8 cellular contexts compared by ENCODE assay signal in genomic region chr17:82520041-82520910, GRCh38. TPM values are rescaled to one million over a fixed set of nuclear protein-coding genes. Genes with fewer than 3 reads are reported as not detected.
DNase-seq lines count a peak whose midpoint lies in the region; TF ChIP-seq lines count a peak whose summit lies in the region.

No MANE protein-coding gene starts in this region.

- no peaks in the 10 kb centered on the region for H3K9me3 Mint-ChIP-seq in activated CD4-positive, alpha-beta memory T cell treated with anti-CD3 and anti-CD28 coated beads, Interleukin-2, amount 10 ng/mL, durations not matched to agents 7 days and 5 days
- no peaks in the 10 kb centered on the region for H3K9me3 Mint-ChIP-seq in endothelial cell (ENCODE audit: unreplicated experiment)

- peak overlapping the region; percentile 23; the same call in 1 of the 2 replicates for H2AFZ ChIP-seq in KMS-11 (ENCODE audit: low read depth)

- POLR2A ChIA-PET in activated CD4-positive, alpha-beta memory T cell treated with anti-CD3 and anti-CD28 coated beads, Interleukin-2, amount 10 ng/mL, durations not matched to agents 7 days and 5 days (lab: Charles Lee): interaction anchor here (0.7 to 4.8 kb wide), 28 partner anchors 9 to 497 kb away, joined by 3 to 38 read pairs (median 6); partner anchors contain the start of genes LRRC45 and NARF

- 0 to 1% methylated on average over 37 to 41 of the region's 84 CpGs for WGBS in tibial nerve, 2 donors

- H3K4me1 Mint-ChIP-seq in activated CD4-positive, alpha-beta memory T cell treated with anti-CD3 and anti-CD28 coated beads, Interleukin-2, amount 10 ng/mL, durations not matched to agents 7 days and 5 days: peaks cover 33% of the 10 kb centered on the region
- H3K4me1 Mint-ChIP-seq in endothelial cell (ENCODE audit: unreplicated experiment): peaks cover 19% of the 10 kb centered on the region

- CTCF ChIA-PET in activated CD4-positive, alpha-beta memory T cell treated with anti-CD3 and anti-CD28 coated beads, Interleukin-2, amount 10 ng/mL, durations not matched to agents 7 days and 5 days (lab: Charles Lee): interaction anchor here (0.6 to 3.6 kb wide), 8 partner anchors 11 to 103 kb away, joined by 3 to 14 read pairs (median 5); no protein-coding TSS in a partner anchor

- H3K36me3 ChIP-seq in KMS-11 (ENCODE audit: insufficient read depth) (no peaks in the 10 kb centered on the region), tibial nerve (no peaks in the 10 kb centered on the region)

- H3K36me3 Mint-ChIP-seq in activated CD4-positive, alpha-beta memory T cell treated with anti-CD3 and anti-CD28 coated beads, Interleukin-2, amount 10 ng/mL, durations not matched to agents 7 days and 5 days (ENCODE audit: low read depth): peaks cover 21% of the 10 kb centered on the region
- H3K36me3 Mint-ChIP-seq in endothelial cell (ENCODE audit: low read depth, unreplicated experiment): peaks cover 4% of the 10 kb centered on the region

- H4K20me1 ChIP-seq in KMS-11 (ENCODE audit: insufficient read depth): peaks cover 40% of the 10 kb centered on the region

- no peaks in the 10 kb centered on the region for H3K9me3 ChIP-seq in tibial nerve

- TF ChIP-seq POLR2A in tibial nerve (IDR thresholded peaks at IDR 0.05): no peak

- H3K4me3 Mint-ChIP-seq in activated CD4-positive, alpha-beta memory T cell treated with anti-CD3 and anti-CD28 coated beads, Interleukin-2, amount 10 ng/mL, durations not matched to agents 7 days and 5 days: peak overlapping the region; percentile 82
- peak overlapping the region; percentile 96 for H3K4me3 Mint-ChIP-seq in endothelial cell (ENCODE audit: unreplicated experiment)

- no peak for TF ChIP-seq CTCF in KMS-11 (conservative IDR thresholded peaks at IDR 0.05; ENCODE audit: low read depth, low read length)
- TF ChIP-seq CTCF in endothelial cell (IDR thresholded peaks at IDR 0.05; ENCODE audit: unreplicated experiment): no peak
- no peak for TF ChIP-seq CTCF in tibial nerve (IDR thresholded peaks at IDR 0.05)

- peak overlapping the region; percentile 66 for H3K27ac ChIP-seq in KMS-11
- peak overlapping the region; percentile 83 to 92 (median 88) for H3K27ac ChIP-seq in tibial nerve

- peak overlapping the region; percentile 81 for H3K27ac Mint-ChIP-seq in activated CD4-positive, alpha-beta memory T cell treated with anti-CD3 and anti-CD28 coated beads, Interleukin-2, amount 10 ng/mL, durations not matched to agents 7 days and 5 days
- H3K27ac Mint-ChIP-seq in endothelial cell (ENCODE audit: unreplicated experiment): peak overlapping the region; percentile 57

- H3K4me3 ChIP-seq in KMS-11 (IDR thresholded peaks at IDR 0.05; ENCODE audit: insufficient read depth, low read depth, low read length): no peak overlapping the region
- peak overlapping the region; percentile 82 to 98 (median 84) for H3K4me3 ChIP-seq in tibial nerve

- H3K4me2 ChIP-seq in KMS-11: peak overlapping the region; percentile 79

- H3K9ac ChIP-seq in KMS-11: peak overlapping the region; percentile 78

- H3K27me3 Mint-ChIP-seq in activated CD4-positive, alpha-beta memory T cell treated with anti-CD3 and anti-CD28 coated beads, Interleukin-2, amount 10 ng/mL, durations not matched to agents 7 days and 5 days: no peaks in the 10 kb centered on the region
- no peaks in the 10 kb centered on the region for H3K27me3 Mint-ChIP-seq in endothelial cell (ENCODE audit: unreplicated experiment)

- TF ChIP-seq EP300 in tibial nerve (IDR thresholded peaks at IDR 0.05): peak in 1 of 2 donors; percentile 9

- DNase-seq in NCI-H2196 (lab: John Stamatoyannopoulos, UW; ENCODE audit: unreplicated experiment) (peak; percentile 37), NCI-H2196 treated with DMSO at 0.1 percent for 48 hours (lab: John Stamatoyannopoulos, UW; ENCODE audit: unreplicated experiment) (no peak), endothelial cell (ENCODE audit: low spot score) (peak; percentile 33), myocyte (ENCODE audit: low read depth) (peak; percentile 23), tibial nerve (ENCODE audit: low spot score in 2 of 2) (no peak)
- peak; percentile 41 for DNase-seq in activated CD4-positive, alpha-beta memory T cell treated with anti-CD3 and anti-CD28 coated beads, Interleukin-2, amount 10 ng/mL, durations not matched to agents 7 days and 5 days
- no peak for DNase-seq in NK-92 treated with Interleukin-12 subunit alpha and Interleukin-12 subunit beta, amount 100 ng/mL, for 24 hours (lab: John Stamatoyannopoulos, UW)

- H3K27me3 ChIP-seq in KMS-11 (ENCODE audit: insufficient read depth, low read depth) (no peaks in the 10 kb centered on the region), tibial nerve (no peaks in the 10 kb centered on the region)

- peaks cover 51% of the 10 kb centered on the region for H3K79me2 ChIP-seq in KMS-11 (ENCODE audit: insufficient read depth, low read depth)

- peaks cover 28% of the 10 kb centered on the region for H3K4me1 ChIP-seq in KMS-11 (ENCODE audit: low read depth, poor library complexity, severe bottlenecking)
- peaks cover 0 to 40% (median 16%) of the 10 kb centered on the region in 4 donors for H3K4me1 ChIP-seq in tibial nerve

RNA-seq across cellular contexts. Expression of gene FOXK2, which starts 0.7 kb away (rescaled TPM):
- total RNA-seq in activated CD4-positive, alpha-beta memory T cell treated with anti-CD3 and anti-CD28 coated beads, Interleukin-2, amount 10 ng/mL, durations not matched to agents 7 days and 5 days: 10 to 100 TPM; 53.3 to 68.2 TPM
- total RNA-seq in endothelial cell (ENCODE audit: unreplicated experiment) (64.3 TPM), myocyte (34.8 and 53.8 TPM in 2 replicates), tibial nerve (10 to 100 TPM; 29.6 to 65.4 (median 33.3) TPM)
- polyA plus RNA-seq in myocyte (2012): 32.3 TPM

Comparison
In these comparisons a context has a peak if more than half of its experiments do, and no peak if none do; other contexts are left out.
1. DNase-seq: peak in NCI-H2196 (single experiment), activated CD4-positive, alpha-beta memory T cell treated with anti-CD3 and anti-CD28 coated beads, Interleukin-2, amount 10 ng/mL, durations not matched to agents 7 days and 5 days (single experiment), endothelial cell (single experiment) and myocyte (single experiment); none in NCI-H2196 treated with DMSO at 0.1 percent for 48 hours (single experiment), tibial nerve (0 of 2) and NK-92 treated with Interleukin-12 subunit alpha and Interleukin-12 subunit beta, amount 100 ng/mL, for 24 hours (single experiment).